Comparison of ENCODE assay signal across 15 cellular contexts in the genomic region with DNA sequence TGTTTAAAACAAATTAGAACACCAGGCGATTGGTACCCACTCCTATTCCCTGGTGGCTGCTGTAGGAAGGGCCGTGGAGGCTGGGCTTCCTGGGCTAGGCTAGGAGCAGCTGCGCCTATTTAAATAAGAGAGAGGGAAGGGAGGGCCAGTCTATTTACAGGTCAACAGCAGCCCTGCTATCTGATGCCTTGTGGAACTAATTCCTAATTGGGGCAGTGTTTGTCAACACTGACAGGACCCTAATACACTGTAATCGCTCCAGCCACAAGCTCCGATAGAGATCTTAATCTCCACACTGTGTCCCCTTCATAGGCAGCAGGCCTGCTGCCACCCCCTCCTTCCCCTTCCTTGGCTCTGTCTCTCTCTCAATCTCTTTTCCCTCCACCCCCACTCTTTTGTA.
"Had no signal": no experiment of that assay in that cellular context is flagged by ENCODE, and none has a peak within 500 bp of the region (broad histone marks: within the 10 kb centered on the region; RNA-seq: fewer than 3 reads in every experiment).

No MANE protein-coding gene starts in this region.

- H3K27me3 ChIP-seq: brain microvascular endothelial cell, thyroid gland, uterus had no signal

- H3K4me1 ChIP-seq: parathyroid adenoma, stomach, thyroid gland, uterus had no signal

- H3K9ac ChIP-seq: parathyroid adenoma had no signal

- DNase-seq: activated effector memory CD4-positive, alpha-beta T cell treated with Interleukin-2 at 50 U/mL for 16 hours; activated T-cell treated with anti-CD3 and anti-CD28 coated beads, Interleukin-2, amount 50 U/mL, for 1 hour; amygdala; brain microvascular endothelial cell; erythroblast; kidney; left ventricle myocardium superior; stimulated activated CD4-positive, alpha-beta T cell treated with anti-CD3 and anti-CD28 coated beads, Interleukin-4, amount 100 ng/mL, for 4 hours; stomach; thyroid gland; uterus had no signal

- ATAC-seq: activated CD4-positive, CD25-positive, alpha-beta regulatory T cell treated with anti-CD3 and anti-CD28 coated beads, Interleukin-2, amount 50 U/mL, for 24 hours; activated naive CD4-positive, alpha-beta T cell treated with anti-CD3 and anti-CD28 coated beads, Interleukin-2, amount 50 U/mL, for 72 hours; left ventricle myocardium superior had no signal

- H3K36me3 ChIP-seq: brain microvascular endothelial cell, stomach, thyroid gland, uterus had no signal

- H3K4me3 ChIP-seq: hepatocyte, stomach, thyroid gland, uterus had no signal

- H3K27ac ChIP-seq: brain microvascular endothelial cell, hepatocyte, parathyroid adenoma, stomach, thyroid gland, uterus had no signal

- H3K9me3 ChIP-seq: thyroid gland, uterus had no signal
